Comparison of ENCODE assay signal across 8 cellular contexts in the genomic region with DNA sequence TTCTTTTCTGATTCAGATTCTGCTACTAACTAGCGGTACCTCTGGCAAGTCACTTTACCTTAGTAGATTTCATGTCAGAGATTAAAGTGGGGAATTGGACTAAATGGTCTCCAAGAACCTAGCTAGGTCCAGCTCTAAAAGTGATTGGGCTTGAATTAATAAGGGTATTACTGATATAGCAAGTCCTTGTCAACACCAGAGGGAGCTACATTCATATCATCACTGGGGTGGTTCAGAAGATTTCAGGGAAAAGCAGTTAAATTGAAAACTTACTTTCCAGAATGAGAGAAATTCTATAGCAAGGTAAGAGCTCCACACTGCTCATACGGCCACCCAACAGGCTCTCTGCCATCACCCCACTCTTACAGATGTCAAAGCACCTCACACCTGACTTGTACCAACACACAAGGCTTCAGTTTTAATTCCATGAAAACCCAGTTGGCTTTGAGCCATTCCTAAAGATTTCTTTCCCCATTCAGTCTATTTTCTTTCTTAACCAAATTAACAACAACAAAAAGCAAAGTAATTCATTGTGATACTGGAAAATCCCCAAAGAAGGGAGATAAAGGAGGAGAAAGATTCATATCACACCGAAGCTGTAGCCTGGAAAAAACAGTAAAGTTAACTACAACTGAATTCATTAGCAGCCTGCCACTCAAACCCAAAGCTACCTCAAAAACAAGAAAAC. TPM values are rescaled to one million over a fixed set of nuclear protein-coding genes. Genes with fewer than 3 reads are reported as not detected.
A peak's percentile ranks its signal among the peaks of the same experiment; 100 is the strongest.
DNase-seq lines count a peak whose midpoint lies in the region; ATAC-seq, FAIRE-seq and TF ChIP-seq lines count a peak whose summit lies in the region.

No MANE protein-coding gene starts in this region.

- in situ Hi-C loops in K562 (cut with MboI): no loop called here

- H3K36me3 ChIP-seq in K562 (ENCODE audit: control insufficient read depth, insufficient read depth, low read length) (no peaks in the 10 kb centered on the region), liver (ENCODE audit: control insufficient read depth in 4 of 4, insufficient read depth in 3 of 4, low read depth in 1 of 4, low read length in 3 of 4) (no peaks in the 10 kb centered on the region), MG63 (peaks cover 3% of the 10 kb centered on the region; the same call in 1 of the 2 replicates)

- CTCF ChIA-PET in K562 (lab: Yijun Ruan, JAX; ENCODE audit: low intra/inter-chr PET ratio): interaction anchor here (1.0 to 2.1 kb wide), 6 partner anchors 97 to 216 kb away, joined by 3 to 15 read pairs (median 9); no protein-coding TSS in a partner anchor

- TF ChIP-seq CTCF in K562 (IDR thresholded peaks at IDR 0.05 in 2 of 3, conservative IDR thresholded peaks at IDR 0.05 in 1 of 3; ENCODE audit: insufficient read depth in 2 of 3, low read depth in 1 of 3, low read length in 3 of 3): peak; percentile 47 to 82 (median 58); a peak in 5 of 6 replicates
- peak; percentile 64 for TF ChIP-seq CTCF in liver (IDR thresholded peaks at IDR 0.05; ENCODE audit: low read depth, low read length, missing input control)

- intact Hi-C loops in K562 (cut with micrococcal nuclease): loop anchor here (1.0 to 2.0 kb wide), 3 partner anchors 96 to 202 kb away; a partner anchor contains a TSS

- H3K9me3 ChIP-seq in K562 (replicated peaks; ENCODE audit: control insufficient read depth, insufficient read depth, low read depth, low read length) (no peaks in the 10 kb centered on the region), liver (ENCODE audit: control insufficient read depth in 4 of 4, low read length in 3 of 4) (no peaks in the 10 kb centered on the region), MG63 (no peaks in the 10 kb centered on the region)

- TF ChIP-seq POLR2A in K562 (conservative IDR thresholded peaks at IDR 0.05): no peak

- no peak overlapping the region for H3K4me2 ChIP-seq in K562 (ENCODE audit: insufficient read depth, low read length)

- TF ChIP-seq EP300 in K562 (IDR thresholded peaks at IDR 0.05; ENCODE audit: low read length): no peak

- H3K9me1 ChIP-seq in K562 (ENCODE audit: control insufficient read depth, insufficient read depth, low read length): no peaks in the 10 kb centered on the region

- no peak overlapping the region for H3K9ac ChIP-seq in K562 (ENCODE audit: insufficient read depth in 1 of 2, low read depth in 2 of 2, low read length in 2 of 2)
- no peak overlapping the region for H3K9ac ChIP-seq in liver (ENCODE audit: low read depth in 1 of 2, low read length in 2 of 2)

- H4K20me1 ChIP-seq in K562 (replicated peaks; ENCODE audit: control insufficient read depth, insufficient read depth, low read length): no peaks in the 10 kb centered on the region

- H3K27me3 ChIP-seq in K562 (ENCODE audit: control insufficient read depth in 2 of 2, insufficient read depth in 2 of 2, low read length in 2 of 2) (no peaks in the 10 kb centered on the region), liver (ENCODE audit: control insufficient read depth in 4 of 4, insufficient read depth in 4 of 4, low read length in 3 of 4) (no peaks in the 10 kb centered on the region), MG63 (no peaks in the 10 kb centered on the region)

- WGBS in K562 (ENCODE audit: insufficient coverage, low coverage, missing lambda C conversion rate): 57% methylated on average over 3 of the region's 3 CpGs
- WGBS in liver: 81% methylated on average over 3 of the region's 3 CpGs

- FAIRE-seq in HTR-8/SVneo (lab: Jason Lieb, UNC) (peak; percentile 59), K562 (lab: Jason Lieb, UNC) (peak; percentile 23)

- H3K4me3 Mint-ChIP-seq in stimulated activated effector memory CD8-positive, alpha-beta T cell treated with anti-CD3 and anti-CD28 coated beads, Interleukin-12 subunit alpha, Interleukin-12 subunit beta, amount 100 ng/mL, for 72 hours: no peak overlapping the region

- POLR2A ChIA-PET in K562 (lab: Yijun Ruan, JAX): interaction anchor here (0.6 to 2.6 kb wide), 14 partner anchors 10 to 202 kb away, joined by 3 to 22 read pairs (median 4); a partner anchor contains a TSS

- no peak overlapping the region for H3K27ac Mint-ChIP-seq in stimulated activated effector memory CD8-positive, alpha-beta T cell treated with anti-CD3 and anti-CD28 coated beads, Interleukin-12 subunit alpha, Interleukin-12 subunit beta, amount 100 ng/mL, for 72 hours

- H3K36me3 Mint-ChIP-seq in stimulated activated effector memory CD8-positive, alpha-beta T cell treated with anti-CD3 and anti-CD28 coated beads, Interleukin-12 subunit alpha, Interleukin-12 subunit beta, amount 100 ng/mL, for 72 hours: peaks cover 35% of the 10 kb centered on the region

- no peaks in the 10 kb centered on the region for H3K79me2 ChIP-seq in K562 (ENCODE audit: control insufficient read depth, insufficient read depth, low read length)

- H2AFZ ChIP-seq in K562 (ENCODE audit: low read depth, low read length): no peak overlapping the region

- BruUV-seq in K562 (replicated peaks; lab: Mats Ljungman, UMichigan): no TSS peak

- H3K4me3 ChIP-seq in K562 (no peak overlapping the region), liver (ENCODE audit: low read depth in 1 of 3, low read length in 3 of 3) (no peak overlapping the region), MG63 (no peak overlapping the region)

- no peaks in the 10 kb centered on the region for H3K9me3 Mint-ChIP-seq in stimulated activated effector memory CD8-positive, alpha-beta T cell treated with anti-CD3 and anti-CD28 coated beads, Interleukin-12 subunit alpha, Interleukin-12 subunit beta, amount 100 ng/mL, for 72 hours

- ATAC-seq in K562 (peak; percentile 79), HG02610 (IDR thresholded peaks at IDR 0.05; ENCODE audit: unreplicated experiment) (no peak), HG03439 (IDR thresholded peaks at IDR 0.05; ENCODE audit: unreplicated experiment) (no peak)
- ATAC-seq in stimulated activated effector memory CD8-positive, alpha-beta T cell treated with anti-CD3 and anti-CD28 coated beads, Interleukin-12 subunit alpha, Interleukin-12 subunit beta, amount 100 ng/mL, for 72 hours: no peak

- DNase-seq in DMS114 treated with DMSO at 0.1 percent for 48 hours (lab: John Stamatoyannopoulos, UW; ENCODE audit: unreplicated experiment): peak; percentile 26
- peak; percentile 43 for DNase-seq in HTR-8/SVneo (ENCODE audit: insufficient read length, low spot score)
- DNase-seq in K562 (ENCODE audit: extremely low read depth in 1 of 4, low spot score in 3 of 4): peak; percentile 27 to 59 (median 46)
- no peak for DNase-seq in stimulated activated effector memory CD8-positive, alpha-beta T cell treated with anti-CD3 and anti-CD28 coated beads, Interleukin-12 subunit alpha, Interleukin-12 subunit beta, amount 100 ng/mL, for 72 hours (ENCODE audit: low spot score in 2 of 2)
- no peak for DNase-seq in MG63

- peaks cover 0 to 5% of the 10 kb centered on the region in 2 experiments; a peak in 1 of 5 replicates for H3K4me1 ChIP-seq in K562 (replicated peaks in 1 of 2; ENCODE audit: control insufficient read depth in 2 of 2, insufficient read depth in 2 of 2, low read length in 2 of 2)
- peaks cover 0 to 3% (median 0%) of the 10 kb centered on the region in 4 donors for H3K4me1 ChIP-seq in liver (ENCODE audit: control insufficient read depth in 4 of 4, insufficient read depth in 4 of 4, low read length in 3 of 4)

- H3K27ac ChIP-seq in K562 (ENCODE audit: extremely low read depth, low read depth, low read length) (no peak overlapping the region), liver (ENCODE audit: low read depth in 1 of 2, low read length in 2 of 2) (no peak overlapping the region)

- TF ChIP-seq RAD21 in K562 (CRISPR knock-in tag; conservative IDR thresholded peaks at IDR 0.05 in 1 of 2, IDR thresholded peaks at IDR 0.05 in 1 of 2): peak; percentile 77 to 89
- peak; percentile 88 to 90 for TF ChIP-seq RAD21 in liver (IDR thresholded peaks at IDR 0.05)

- H3K4me1 Mint-ChIP-seq in stimulated activated effector memory CD8-positive, alpha-beta T cell treated with anti-CD3 and anti-CD28 coated beads, Interleukin-12 subunit alpha, Interleukin-12 subunit beta, amount 100 ng/mL, for 72 hours: peaks cover 12% of the 10 kb centered on the region

TF ChIP-seq in K562, 482 proteins besides CTCF, POLR2A, EP300 and RAD21 (continues in another document):
- no peak for TF ChIP-seq ZKSCAN8 (CRISPR knock-in tag; IDR thresholded peaks at IDR 0.05)
- TF ChIP-seq SIRT6 (IDR thresholded peaks at IDR 0.05; ENCODE audit: low read depth, low read length): no peak
- TF ChIP-seq POLR3G (IDR thresholded peaks at IDR 0.05; ENCODE audit: extremely low read depth, insufficient read length, insufficient replicate concordance): no peak

TF ChIP-seq in liver, 16 proteins besides CTCF, POLR2A, EP300 and RAD21 (continues in another document):
- no peak for TF ChIP-seq SP1 (IDR thresholded peaks at IDR 0.05)
- TF ChIP-seq, protein P1, sequence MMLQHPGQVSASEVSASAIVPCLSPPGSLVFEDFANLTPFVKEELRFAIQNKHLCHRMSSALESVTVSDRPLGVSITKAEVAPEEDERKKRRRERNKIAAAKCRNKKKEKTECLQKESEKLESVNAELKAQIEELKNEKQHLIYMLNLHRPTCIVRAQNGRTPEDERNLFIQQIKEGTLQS (IDR thresholded peaks at IDR 0.05): no peak
- no peak for TF ChIP-seq FOXA2 (IDR thresholded peaks at IDR 0.05)
- no peak for TF ChIP-seq NR2F2 (IDR thresholded peaks at IDR 0.05)
- TF ChIP-seq EGR1 (IDR thresholded peaks at IDR 0.05; ENCODE audit: low read depth in 2 of 2): no peak
- TF ChIP-seq RXRA (IDR thresholded peaks at IDR 0.05): no peak
- no peak for TF ChIP-seq HNF4A (conservative IDR thresholded peaks at IDR 0.05)

RNA-seq across cellular contexts. Expression of a gene that starts 38.0 kb away (rescaled TPM):
- total RNA-seq in K562 (2011; cell fraction: chromatin; rRNA removed; ENCODE audit: low replicate concordance): 0.46 and 1.2 TPM in 2 replicates
- total RNA-seq in K562 (2011; cell fraction: nucleolus; rRNA removed): 0.67 and 0.79 TPM in 2 replicates
- 0.59 and 1.1 TPM in 2 replicates for total RNA-seq in K562 (2011; cell fraction: nucleoplasm; rRNA removed)
- total RNA-seq in K562 (2014; rRNA removed) (0.04 and 0.82 TPM in 2 replicates), K562 (2014; rRNA removed; fragmentation: Illumina TruSeq; extraction: Trizol) (0.11 and 0.38 TPM in 2 replicates), K562 (2015; rRNA removed; fragmentation: Illumina TruSeq; extraction: Trizol) (0.11 and 0.19 TPM in 2 replicates), K562 (2021) (0.63 and 0.86 TPM in 2 replicates), liver (1 to 10 TPM in 1 of 2 donors, under 1 TPM in 1; 0.51 to 1.7 TPM)
- polyA plus RNA-seq in K562 (2011; rRNA removed) (0.04 and 0.09 TPM in 2 replicates), K562 (2014; fragmentation: Illumina TruSeq; extraction: Trizol) (0.08 and 0.09 TPM in 2 replicates), K562 (2014; fragmentation: Nextera tagmentation; extraction: Ambion mirVana) (not detected), K562 (2014; rRNA removed) (0.12 and 0.52 TPM in 2 replicates), liver (under 1 TPM; 0.36 to 0.76 TPM)
- polyA plus RNA-seq in K562 (2011; cell fraction: cytosol; rRNA removed): 0.04 and 0.31 TPM in 2 replicates
- polyA plus RNA-seq in K562 (2011; cell fraction: nucleus; rRNA removed): 0.30 and 0.63 TPM in 2 replicates
- polyA plus RNA-seq in K562 (2012): 0.17 and 0.46 TPM in 2 replicates
- polyA minus RNA-seq in K562 (2011; rRNA and poly(A)+ RNA removed): 0.04 and 0.18 TPM in 2 replicates
- not detected in 2 replicates for polyA minus RNA-seq in K562 (2011; cell fraction: cytosol; rRNA and poly(A)+ RNA removed)
- polyA minus RNA-seq in K562 (2011; cell fraction: nucleus; rRNA and poly(A)+ RNA removed): 0.27 and 0.44 TPM in 2 replicates
- total RNA-seq in MG63 (2014; rRNA removed; shearing (Covaris generic); ENCODE audit: low replicate concordance): not detected in 2 replicates

Comparison
In these comparisons a context has a peak if more than half of its experiments do, and no peak if none do; other contexts are left out.
1. DNase-seq: peak in DMS114 treated with DMSO at 0.1 percent for 48 hours (single experiment), HTR-8/SVneo (single experiment) and K562 (4 of 4); none in stimulated activated effector memory CD8-positive, alpha-beta T cell treated with anti-CD3 and anti-CD28 coated beads, Interleukin-12 subunit alpha, Interleukin-12 subunit beta, amount 100 ng/mL, for 72 hours (0 of 2) and MG63 (single experiment).